ENCODE assay signal across 23 cellular contexts in the genomic region with DNA sequence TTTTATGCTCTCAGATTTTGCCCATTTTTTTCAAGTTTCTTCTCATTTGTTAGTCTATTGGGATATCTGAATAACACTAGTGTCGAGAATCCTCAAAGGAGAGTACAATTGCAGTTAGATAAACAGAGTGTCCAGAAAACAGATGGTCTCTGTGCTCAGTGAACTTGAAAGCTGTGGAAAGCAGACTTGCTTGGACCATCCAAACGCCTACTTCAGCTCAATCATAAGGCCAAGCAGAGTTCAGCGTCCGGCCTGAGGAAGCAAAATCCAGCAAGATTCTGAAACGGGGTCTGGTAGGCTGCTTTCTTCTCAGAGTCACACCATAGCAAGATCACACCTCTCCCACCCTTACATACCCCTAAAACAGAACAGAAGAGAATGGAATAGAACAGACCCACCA. TPM values are rescaled to one million over a fixed set of nuclear protein-coding genes. Genes with fewer than 3 reads are reported as not detected.
"Had no signal": no experiment of that assay in that cellular context is flagged by ENCODE, and none has a peak within 500 bp of the region (broad histone marks: within the 10 kb centered on the region; RNA-seq: fewer than 3 reads in every experiment).

No MANE protein-coding gene starts in this region.

- H3K4me3 ChIP-seq: MG63 had no signal

- DNase-seq: IMR-90, Karpas-422, KG1, MG63, NCI-H1092, NCI-H1105 treated with DMSO at 0.1 percent for 48 hours, NCI-H1417 treated with DMSO at 0.1 percent for 48 hours, NCI-H146, NCI-H1694 treated with DMSO at 0.1 percent for 48 hours, NCI-H1930, NCI-H2081, NCI-H2107, NCI-H226, NCI-H446, NCI-H510A, NCI-H524 treated with DMSO at 0.1 percent for 48 hours, NCI-H69, NCI-H774, SHP77, SK-N-SH, SW 1271 had no signal

- H3K9me3 ChIP-seq: MG63, SK-N-SH had no signal

- H3K36me3 ChIP-seq: MG63 had no signal

RNA-seq across cellular contexts. Expression of gene UGT3A1, which starts 35.9 kb away (rescaled TPM):
- total RNA-seq: HT-29, IMR-90, SK-MEL-5 had no signal

RNA-seq across cellular contexts. Expression of gene UGT3A2, which starts 39.6 kb away (rescaled TPM):
- total RNA-seq: HT-29, IMR-90 had no signal
